ENCODE assay signal across 27 cellular contexts in genomic region chrX:110794601-110795000, GRCh38. TPM values are rescaled to one million over a fixed set of nuclear protein-coding genes. Genes with fewer than 3 reads are reported as not detected.
DNase-seq lines count a peak whose midpoint lies in the region; ATAC-seq and TF ChIP-seq lines count a peak whose summit lies in the region.
"Had no signal": no experiment of that assay in that cellular context is flagged by ENCODE, and none has a peak within 500 bp of the region (broad histone marks: within the 10 kb centered on the region; RNA-seq: fewer than 3 reads in every experiment).

No MANE protein-coding gene starts in this region.

- H3K9me3 ChIP-seq in muscle layer of duodenum (ENCODE audit: control insufficient read depth in 1 of 2, low read length in 2 of 2) (no peaks in the 10 kb centered on the region), uterus (no peaks in the 10 kb centered on the region)
- H3K9me3 ChIP-seq: thyroid gland had no signal

- H3K4me1 ChIP-seq in muscle layer of duodenum (ENCODE audit: control insufficient read depth in 1 of 2, insufficient read depth in 2 of 2, low read length in 2 of 2) = peaks cover 0 to 7% of the 10 kb centered on the region in 2 donors
- H3K4me1 ChIP-seq in uterus = no peaks in the 10 kb centered on the region
- H3K4me1 ChIP-seq: thyroid gland had no signal

- intact Hi-C loops in uterus (cut with DNase I; ENCODE audit: low total_unique reads) = no loop called here
- intact Hi-C loops in left ventricle myocardium superior (cut with micrococcal nuclease) = no loop called here

- peaks cover 10% of the 10 kb centered on the region for H3K27me3 Mint-ChIP-seq in brain

- H3K4me3 Mint-ChIP-seq in brain = peak overlapping the region; percentile 84 to 92 (median 88)
- H3K4me3 Mint-ChIP-seq: activated naive CD4-positive, alpha-beta T cell treated with anti-CD3 and anti-CD28 coated beads, Interleukin-2, amount 10 ng/mL, durations not matched to agents 7 days and 5 days; central memory CD8-positive, alpha-beta T cell had no signal

- H3K36me3 Mint-ChIP-seq in brain = no peaks in the 10 kb centered on the region

- H3K27ac ChIP-seq in muscle layer of duodenum (ENCODE audit: low read length) (peak overlapping the region; percentile 29), uterus (peak overlapping the region; percentile 59 to 73)
- H3K27ac ChIP-seq: hepatocyte, HL-60, thyroid gland had no signal

- no peaks in the 10 kb centered on the region for H3K27me3 ChIP-seq in muscle layer of duodenum (ENCODE audit: low read depth, low read length)
- H3K27me3 ChIP-seq in uterus = peaks cover 0 to 1% of the 10 kb centered on the region in 2 donors
- H3K27me3 ChIP-seq: thyroid gland had no signal

- DNase-seq in NCI-H2227 (lab: John Stamatoyannopoulos, UW; ENCODE audit: unreplicated experiment) = peak; percentile 7
- DNase-seq in NCI-H2227 treated with DMSO at 0.1 percent for 48 hours (lab: John Stamatoyannopoulos, UW) = no peak
- DNase-seq in uterus = no peak
- DNase-seq in left ventricle myocardium superior = no peak
- DNase-seq: 8988T; activated naive CD4-positive, alpha-beta T cell treated with anti-CD3 and anti-CD28 coated beads, Interleukin-2, amount 10 ng/mL, durations not matched to agents 7 days and 5 days; activated T-cell treated with anti-CD3 and anti-CD28 coated beads, Interleukin-2, amount 50 U/mL, for 48 hours; aorta; DMS79; IMR-90; NCI-H1417 treated with DMSO at 0.1 percent for 48 hours; NCI-H2107; NCI-H774; nucleus accumbens; stimulated activated CD4-positive, alpha-beta T cell treated with anti-CD3 and anti-CD28 coated beads, Interleukin-2, amount 100 ng/mL, for 48 hours; stimulated activated naive CD4-positive, alpha-beta T cell treated with Interleukin-2 at 50 U/mL for 16 hours; thyroid gland had no signal

- no peaks in the 10 kb centered on the region for H3K36me3 ChIP-seq in muscle layer of duodenum (ENCODE audit: control insufficient read depth in 1 of 2, insufficient read depth in 2 of 2, low read length in 2 of 2)
- H3K36me3 ChIP-seq in uterus = no peaks in the 10 kb centered on the region
- H3K36me3 ChIP-seq: thyroid gland had no signal

- no peak for TF ChIP-seq POLR2A in uterus (IDR thresholded peaks at IDR 0.05)

- H3K4me3 ChIP-seq in muscle layer of duodenum (ENCODE audit: low read depth in 1 of 2, low read length in 2 of 2) (peak overlapping the region; percentile 42 to 60), uterus (peak overlapping the region; percentile 17 to 39)
- H3K4me3 ChIP-seq: hepatocyte, thyroid gland had no signal

- H3K4me1 Mint-ChIP-seq in brain = peaks cover 78% of the 10 kb centered on the region
- H3K4me1 Mint-ChIP-seq: activated naive CD4-positive, alpha-beta T cell treated with anti-CD3 and anti-CD28 coated beads, Interleukin-2, amount 10 ng/mL, durations not matched to agents 7 days and 5 days; central memory CD8-positive, alpha-beta T cell had no signal

- H3K27ac Mint-ChIP-seq in brain = peak overlapping the region in 4 of 5 experiments; percentile 13 to 75 (median 50)
- H3K27ac Mint-ChIP-seq: activated naive CD4-positive, alpha-beta T cell treated with anti-CD3 and anti-CD28 coated beads, Interleukin-2, amount 10 ng/mL, durations not matched to agents 7 days and 5 days had no signal

- TF ChIP-seq CTCF in brain (conservative IDR thresholded peaks at IDR 0.05) (no peak), uterus (IDR thresholded peaks at IDR 0.05) (no peak)

- no peak for ATAC-seq in left ventricle myocardium superior
- ATAC-seq in GM19452 (IDR thresholded peaks at IDR 0.05; ENCODE audit: unreplicated experiment) = no peak
- no peak for ATAC-seq in GM18520 (IDR thresholded peaks at IDR 0.05; ENCODE audit: unreplicated experiment)

- no peaks in the 10 kb centered on the region for H3K9me3 Mint-ChIP-seq in brain
- H3K9me3 Mint-ChIP-seq: activated naive CD4-positive, alpha-beta T cell treated with anti-CD3 and anti-CD28 coated beads, Interleukin-2, amount 10 ng/mL, durations not matched to agents 7 days and 5 days; central memory CD8-positive, alpha-beta T cell had no signal

RNA-seq across cellular contexts. Expression of gene CHRDL1, which starts 1.0 kb away (rescaled TPM):
- polyA plus RNA-seq in brain (ENCODE audit: insufficient read depth, low read depth, low replicate concordance) = 5.7 TPM
- 10 to 100 TPM; 27.4 to 90.2 (median 56.5) TPM for total RNA-seq in uterus
- total RNA-seq in left ventricle myocardium superior = 4.4 TPM
- total RNA-seq: activated CD8-positive, alpha-beta memory T cell treated with anti-CD3 and anti-CD28 coated beads for 36 hours; dermis microvascular lymphatic vessel endothelial cell; OCI-LY7 had no signal
